8 cellular contexts compared by ENCODE assay signal in genomic region chr9:121972501-121972981, GRCh38.
DNase-seq lines count a peak whose midpoint lies in the region; ATAC-seq and TF ChIP-seq lines count a peak whose summit lies in the region.

No MANE protein-coding gene starts in this region.

- TF ChIP-seq CTCF in ascending aorta (IDR thresholded peaks at IDR 0.05), result no peak
- no peak for TF ChIP-seq CTCF in natural killer cell (IDR thresholded peaks at IDR 0.05)
- no peak for TF ChIP-seq CTCF in right lobe of liver (IDR thresholded peaks at IDR 0.05)

- H3K27ac Mint-ChIP-seq in natural killer cell, result no peak overlapping the region

- H3K36me3 Mint-ChIP-seq in natural killer cell, result no peaks in the 10 kb centered on the region

- ATAC-seq in GM18907 (IDR thresholded peaks at IDR 0.05; ENCODE audit: unreplicated experiment) (peak; percentile 90), HG03354 (IDR thresholded peaks at IDR 0.05; ENCODE audit: poor library complexity, severe bottlenecking, unreplicated experiment) (peak; percentile 94), natural killer cell (no peak), right lobe of liver (no peak)

- no peaks in the 10 kb centered on the region for H3K9me3 ChIP-seq in ascending aorta
- H3K9me3 ChIP-seq in skeletal muscle satellite cell (replicated peaks; ENCODE audit: low read length), result no peaks in the 10 kb centered on the region
- no peaks in the 10 kb centered on the region for H3K9me3 ChIP-seq in right lobe of liver

- TF ChIP-seq POLR2A in right lobe of liver (IDR thresholded peaks at IDR 0.05), result no peak

- H3K27ac ChIP-seq in ascending aorta (no peak overlapping the region), right lobe of liver (no peak overlapping the region)

- H3K4me3 Mint-ChIP-seq in natural killer cell, result no peak overlapping the region

- H3K27me3 ChIP-seq in ascending aorta, result no peaks in the 10 kb centered on the region
- H3K27me3 ChIP-seq in skeletal muscle satellite cell (ENCODE audit: control insufficient read depth, insufficient read depth, low read length), result no peaks in the 10 kb centered on the region
- H3K27me3 ChIP-seq in right lobe of liver, result no peaks in the 10 kb centered on the region

- no peaks in the 10 kb centered on the region for H3K4me1 ChIP-seq in ascending aorta
- peaks cover 29% of the 10 kb centered on the region for H3K4me1 ChIP-seq in skeletal muscle satellite cell (ENCODE audit: control insufficient read depth, insufficient read depth, low read length)
- H3K4me1 ChIP-seq in right lobe of liver, result peaks cover 0 to 11% (median 3%) of the 10 kb centered on the region in 4 donors

- 96% methylated on average over 4 of the region's 7 CpGs for WGBS in right lobe of liver (ENCODE audit: insufficient coverage, low coverage, low lambda C conversion rate, missing lambda C conversion rate)

- DNase-seq in ascending aorta (ENCODE audit: low spot score in 2 of 2), result peak; percentile 28 to 86
- DNase-seq in natural killer cell, result no peak
- no peak for DNase-seq in NK-92 (lab: John Stamatoyannopoulos, UW; ENCODE audit: unreplicated experiment)
- no peak for DNase-seq in NCI-H2107 treated with DMSO at 0.1 percent for 48 hours (lab: John Stamatoyannopoulos, UW; ENCODE audit: unreplicated experiment)
- no peak for DNase-seq in right lobe of liver

- peak overlapping the region; percentile 19 for H3K9ac ChIP-seq in skeletal muscle satellite cell (ENCODE audit: low read depth, low read length)

- H3K36me3 ChIP-seq in ascending aorta (peaks cover 0 to 3% of the 10 kb centered on the region in 2 donors), skeletal muscle satellite cell (ENCODE audit: insufficient read depth, low read length) (no peaks in the 10 kb centered on the region), right lobe of liver (no peaks in the 10 kb centered on the region)

- no peak overlapping the region for H3K4me3 ChIP-seq in ascending aorta
- peak overlapping the region; percentile 35 for H3K4me3 ChIP-seq in skeletal muscle satellite cell (ENCODE audit: low read length)
- H3K4me3 ChIP-seq in right lobe of liver, result no peak overlapping the region

- intact Hi-C loops in ascending aorta (cut with DNase I), result no loop called here
- intact Hi-C loops in natural killer cell (cut with micrococcal nuclease), result no loop called here
- intact Hi-C loops in right lobe of liver (cut with DNase I), result no loop called here

- no peaks in the 10 kb centered on the region for H3K9me3 Mint-ChIP-seq in natural killer cell

- H3K4me2 ChIP-seq in skeletal muscle satellite cell (ENCODE audit: low read length), result peak overlapping the region; percentile 67

- H3K4me1 Mint-ChIP-seq in natural killer cell, result no peaks in the 10 kb centered on the region

- H3K27me3 Mint-ChIP-seq in natural killer cell (ENCODE audit: low read depth in 2 of 2), result no peaks in the 10 kb centered on the region

Comparison
In these comparisons a context has a peak if more than half of its experiments do, and no peak if none do; other contexts are left out.
1. ATAC-seq: peak in GM18907 (single experiment) and HG03354 (single experiment); none in natural killer cell (0 of 3) and right lobe of liver (0 of 4).
2. DNase-seq: peak in ascending aorta (2 of 2); none in natural killer cell (single experiment), NK-92 (single experiment), NCI-H2107 treated with DMSO at 0.1 percent for 48 hours (single experiment) and right lobe of liver (0 of 3).